24 cellular contexts compared by ENCODE assay signal in genomic region chr3:196790636-196791035, GRCh38.
"Had no signal": no experiment of that assay in that cellular context is flagged by ENCODE, and none has a peak within 500 bp of the region (broad histone marks: within the 10 kb centered on the region; RNA-seq: fewer than 3 reads in every experiment).

No MANE protein-coding gene starts in this region.

- DNase-seq: activated B cell treated with CpG ODN at 0.5 μM for 24 hours; activated CD4-positive, alpha-beta T cell treated with anti-CD3 and anti-CD28 coated beads for 1 hour; activated CD4-positive, alpha-beta T cell treated with anti-CD3 and anti-CD28 coated beads, Interleukin-2, amount 10 ng/mL, durations not matched to agents 24 days and 14 days; activated CD4-positive, alpha-beta T cell treated with anti-CD3 and anti-CD28 coated beads, Interleukin-2, amount 50 U/mL, for 48 hours; activated CD8-positive, alpha-beta memory T cell treated with anti-CD3 and anti-CD28 coated beads, Interleukin-2, amount 10 ng/mL, durations not matched to agents 7 days and 5 days; activated effector memory CD4-positive, alpha-beta T cell treated with Interleukin-2 at 50 U/mL for 16 hours; activated naive CD4-positive, alpha-beta T cell; activated T-cell treated with anti-CD3 and anti-CD28 coated beads, Interleukin-2, amount 50 U/mL, for 24 hours; amygdala; KG1; NCI-H1092; NCI-H1417; NCI-H2029 treated with DMSO at 0.1 percent for 48 hours; NCI-H345; NCI-H510A; NCI-H526 treated with DMSO at 0.1 percent for 48 hours; NCI-H82; SIG-M5; T-helper 17 cell; T-helper 9 cell had no signal

- H3K27ac Mint-ChIP-seq: activated B cell treated with CpG ODN at 0.5 μM for 24 hours; activated CD4-positive, alpha-beta T cell treated with anti-CD3 and anti-CD28 coated beads, Interleukin-2, amount 10 ng/mL, durations not matched to agents 24 days and 14 days; activated CD8-positive, alpha-beta memory T cell treated with anti-CD3 and anti-CD28 coated beads, Interleukin-2, amount 10 ng/mL, durations not matched to agents 7 days and 5 days; activated naive CD4-positive, alpha-beta T cell treated with anti-CD3 and anti-CD28 coated beads, Interleukin-2, amount 50 U/mL, for 24 hours; activated T-cell treated with anti-CD3 and anti-CD28 coated beads, Interleukin-2, amount 50 U/mL, for 24 hours; activated T-helper 1 cell treated with anti-CD3 and anti-CD28 coated beads, Interleukin-12 subunit alpha, Interleukin-12 subunit beta, Interleukin-2, Interleukin-4 antibody, amounts not matched to agents 30 ng/mL and 10 ng/mL and 1 ng/mL, durations not matched to agents 14 hours and 24 hours and 36 hours; brain; T-helper 17 cell had no signal

- H3K27me3 Mint-ChIP-seq: activated B cell treated with CpG ODN at 0.5 μM for 24 hours; activated CD4-positive, alpha-beta T cell treated with anti-CD3 and anti-CD28 coated beads, Interleukin-2, amount 10 ng/mL, durations not matched to agents 24 days and 14 days; activated CD8-positive, alpha-beta memory T cell treated with anti-CD3 and anti-CD28 coated beads, Interleukin-2, amount 10 ng/mL, durations not matched to agents 7 days and 5 days; activated naive CD4-positive, alpha-beta T cell treated with anti-CD3 and anti-CD28 coated beads, Interleukin-2, amount 50 U/mL, for 24 hours; activated T-cell treated with anti-CD3 and anti-CD28 coated beads, Interleukin-2, amount 50 U/mL, for 24 hours; brain; central memory CD8-positive, alpha-beta T cell; T-helper 17 cell had no signal

- ATAC-seq: activated CD8-positive, alpha-beta memory T cell treated with anti-CD3 and anti-CD28 coated beads, Interleukin-2, amount 10 ng/mL, durations not matched to agents 7 days and 5 days; T-helper 17 cell had no signal

- H3K4me3 Mint-ChIP-seq: activated B cell treated with CpG ODN at 0.5 μM for 24 hours; activated CD4-positive, alpha-beta T cell treated with anti-CD3 and anti-CD28 coated beads, Interleukin-2, amount 10 ng/mL, durations not matched to agents 24 days and 14 days; activated CD8-positive, alpha-beta memory T cell treated with anti-CD3 and anti-CD28 coated beads, Interleukin-2, amount 10 ng/mL, durations not matched to agents 7 days and 5 days; activated naive CD4-positive, alpha-beta T cell treated with anti-CD3 and anti-CD28 coated beads, Interleukin-2, amount 50 U/mL, for 24 hours; activated T-cell treated with anti-CD3 and anti-CD28 coated beads, Interleukin-2, amount 50 U/mL, for 24 hours; activated T-helper 1 cell treated with anti-CD3 and anti-CD28 coated beads, Interleukin-12 subunit alpha, Interleukin-12 subunit beta, Interleukin-2, Interleukin-4 antibody, amounts not matched to agents 30 ng/mL and 10 ng/mL and 1 ng/mL, durations not matched to agents 14 hours and 24 hours and 36 hours; brain; central memory CD8-positive, alpha-beta T cell; T-helper 17 cell had no signal

- H3K9me3 Mint-ChIP-seq: activated B cell treated with CpG ODN at 0.5 μM for 24 hours; central memory CD8-positive, alpha-beta T cell had no signal
